In the genomic region with DNA sequence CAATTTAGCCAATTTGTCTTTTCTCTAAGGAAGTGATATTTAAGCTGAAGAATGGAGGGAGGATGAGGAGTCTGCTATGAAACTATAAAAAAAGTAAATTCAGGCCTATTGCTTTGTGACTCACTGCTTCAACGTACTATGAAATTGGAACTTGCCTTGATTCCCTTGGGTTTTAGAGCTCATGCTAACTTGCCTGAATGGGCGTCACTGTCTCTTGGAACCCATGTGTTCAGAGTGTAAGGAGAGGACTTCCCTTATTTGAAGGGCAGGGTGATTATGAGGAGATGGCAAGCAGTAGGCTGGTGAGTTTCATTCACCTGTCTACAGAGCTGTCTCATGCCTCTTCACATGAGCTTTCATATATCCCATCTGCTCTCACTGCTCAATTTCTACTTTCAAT, we compare ENCODE assay signal across 33 cellular contexts. TPM values are rescaled to one million over a fixed set of nuclear protein-coding genes. Genes with fewer than 3 reads are reported as not detected.
"Had no signal": no experiment of that assay in that cellular context is flagged by ENCODE, and none has a peak within 500 bp of the region (broad histone marks: within the 10 kb centered on the region; RNA-seq: fewer than 3 reads in every experiment).

No MANE protein-coding gene starts in this region.

- H3K36me3 Mint-ChIP-seq: activated naive CD8-positive, alpha-beta T cell had no signal

- H3K4me3 ChIP-seq: coronary artery, dorsolateral prefrontal cortex, esophagus muscularis mucosa, gastroesophageal sphincter, heart right ventricle, hepatocyte had no signal

- H2AFZ ChIP-seq: hepatocyte had no signal

- H3K4me2 ChIP-seq: hepatocyte had no signal

- H3K27me3 ChIP-seq: brain microvascular endothelial cell, heart right ventricle, hepatocyte had no signal

- H3K36me3 ChIP-seq: brain microvascular endothelial cell, esophagus muscularis mucosa, gastroesophageal sphincter, heart right ventricle, WERI-Rb-1 had no signal

- H3K4me1 ChIP-seq: esophagus muscularis mucosa, gastroesophageal sphincter, heart right ventricle had no signal

- H3K9me3 ChIP-seq: esophagus muscularis mucosa, gastroesophageal sphincter, heart right ventricle had no signal

- DNase-seq: activated B cell treated with CpG ODN at 0.5 μM for 24 hours; activated CD4-positive, alpha-beta T cell treated with anti-CD3 and anti-CD28 coated beads for 48 hours; activated CD4-positive, alpha-beta T cell treated with anti-CD3 and anti-CD28 coated beads, Interleukin-2, amount 50 U/mL, for 1 hour; activated CD4-positive, alpha-beta T cell treated with anti-CD3 and anti-CD28 coated beads, Interleukin-2, amount 50 U/mL, for 48 hours; activated CD8-positive, alpha-beta memory T cell treated with anti-CD3 and anti-CD28 coated beads for 24 hours; activated CD8-positive, alpha-beta T cell treated with anti-CD3 and anti-CD28 coated beads for 36 hours; activated effector memory CD4-positive, alpha-beta T cell treated with Interleukin-2 at 50 U/mL for 16 hours; activated gamma-delta T cell treated with Interleukin-2 at 50 U/mL for 16 hours; activated naive CD4-positive, alpha-beta T cell treated with anti-CD3 and anti-CD28 coated beads, Interleukin-2, amount 50 U/mL, for 16 hours; activated naive CD4-positive, alpha-beta T cell treated with Interleukin-2 at 50 U/mL for 16 hours; activated T-cell treated with anti-CD3 and anti-CD28 coated beads, Interleukin-2, amount 50 U/mL, for 4 hours; amniotic stem cell; anterior cingulate cortex; brain microvascular endothelial cell; dorsolateral prefrontal cortex; effector memory CD8-positive, alpha-beta T cell; erythroblast; foreskin melanocyte; heart right ventricle; T1000; WERI-Rb-1 had no signal

- H3K27me3 Mint-ChIP-seq: activated CD8-positive, alpha-beta T cell treated with anti-CD3 and anti-CD28 coated beads for 36 hours; dendritic cell treated with granulocyte-macrophage colony-stimulating factor and Interleukin-4, amounts not matched to agents 40 ng/mL and 50 ng/mL, for 4 days had no signal

- H3K79me2 ChIP-seq: hepatocyte had no signal

- H3K27ac Mint-ChIP-seq: activated B cell treated with CpG ODN at 0.5 μM for 24 hours; activated CD8-positive, alpha-beta T cell treated with anti-CD3 and anti-CD28 coated beads for 36 hours; activated naive CD8-positive, alpha-beta T cell; activated T-helper 17 cell treated with anti-CD3 and anti-CD28 coated beads, Interleukin-2, amount 50 U/mL, for 72 hours; dendritic cell treated with granulocyte-macrophage colony-stimulating factor and Interleukin-4, amounts not matched to agents 40 ng/mL and 50 ng/mL, for 4 days; effector memory CD8-positive, alpha-beta T cell; T-helper 2 cell treated with Interferon-gamma antibody and Interleukin-4, amounts not matched to agents 5 μg/mL and 100 μg/mL, for 36 hours had no signal

- H3K4me1 Mint-ChIP-seq: activated B cell treated with CpG ODN at 0.5 μM for 24 hours; activated T-helper 17 cell treated with anti-CD3 and anti-CD28 coated beads, Interleukin-2, amount 50 U/mL, for 72 hours; central memory CD8-positive, alpha-beta T cell had no signal

- H3K9me3 Mint-ChIP-seq: activated B cell treated with CpG ODN at 0.5 μM for 24 hours; activated CD8-positive, alpha-beta T cell treated with anti-CD3 and anti-CD28 coated beads for 36 hours; activated T-cell treated with anti-CD3 and anti-CD28 coated beads, Interleukin-2, amount 50 U/mL, for 4 hours; activated T-helper 17 cell treated with anti-CD3 and anti-CD28 coated beads, Interleukin-2, amount 50 U/mL, for 72 hours; central memory CD8-positive, alpha-beta T cell; dendritic cell treated with granulocyte-macrophage colony-stimulating factor and Interleukin-4, amounts not matched to agents 40 ng/mL and 50 ng/mL, for 4 days; effector memory CD8-positive, alpha-beta T cell; T-helper 2 cell treated with Interferon-gamma antibody and Interleukin-4, amounts not matched to agents 5 μg/mL and 100 μg/mL, for 36 hours had no signal

- H3K4me3 Mint-ChIP-seq: activated B cell treated with CpG ODN at 0.5 μM for 24 hours; activated CD8-positive, alpha-beta T cell treated with anti-CD3 and anti-CD28 coated beads for 36 hours; activated naive CD8-positive, alpha-beta T cell; activated T-cell treated with anti-CD3 and anti-CD28 coated beads, Interleukin-2, amount 50 U/mL, for 4 hours; activated T-helper 17 cell treated with anti-CD3 and anti-CD28 coated beads, Interleukin-2, amount 50 U/mL, for 72 hours; central memory CD8-positive, alpha-beta T cell; dendritic cell treated with granulocyte-macrophage colony-stimulating factor and Interleukin-4, amounts not matched to agents 40 ng/mL and 50 ng/mL, for 4 days; effector memory CD8-positive, alpha-beta T cell; T-helper 2 cell treated with Interferon-gamma antibody and Interleukin-4, amounts not matched to agents 5 μg/mL and 100 μg/mL, for 36 hours had no signal

- ATAC-seq: activated CD4-positive, CD25-positive, alpha-beta regulatory T cell treated with anti-CD3 and anti-CD28 coated beads, Interleukin-2, amount 50 U/mL, for 24 hours; activated CD8-positive, alpha-beta T cell treated with anti-CD3 and anti-CD28 coated beads for 36 hours; activated T-cell treated with anti-CD3 and anti-CD28 coated beads, Interleukin-2, amount 50 U/mL, for 4 hours; activated T-helper 17 cell treated with anti-CD3 and anti-CD28 coated beads, Interleukin-2, amount 50 U/mL, for 72 hours; effector memory CD8-positive, alpha-beta T cell; gastroesophageal sphincter; heart right ventricle had no signal

- H3K27ac ChIP-seq: brain microvascular endothelial cell, coronary artery, dorsolateral prefrontal cortex, esophagus muscularis mucosa, gastroesophageal sphincter, heart right ventricle, hepatocyte, WERI-Rb-1 had no signal

RNA-seq across cellular contexts. Expression of a gene that starts 28.7 kb away (rescaled TPM):
- total RNA-seq: activated B cell treated with CpG ODN at 0.5 μM for 24 hours; activated CD8-positive, alpha-beta T cell treated with anti-CD3 and anti-CD28 coated beads for 36 hours; activated T-helper 17 cell treated with anti-CD3 and anti-CD28 coated beads, Interleukin-2, amount 50 U/mL, for 72 hours; bronchial epithelial cell; cerebellum had no signal
